Comparison of ENCODE assay signal across 1 cellular context in the genomic region with DNA sequence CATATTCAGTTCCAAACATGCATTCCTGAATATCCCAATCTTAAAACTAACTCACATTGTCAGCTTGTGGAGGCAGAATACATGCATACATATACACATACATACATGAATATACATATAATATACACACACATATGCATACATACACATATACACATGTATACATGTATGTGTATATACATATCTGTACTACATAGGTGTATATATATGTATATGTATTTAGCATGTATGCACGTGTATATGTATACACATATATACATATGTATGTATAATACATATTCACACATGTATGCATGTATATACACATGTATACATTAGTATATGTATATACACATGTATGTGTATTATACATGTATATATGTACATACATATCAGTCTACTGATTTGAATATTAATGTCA.
TF ChIP-seq lines count a peak whose summit lies in the region.

No MANE protein-coding gene starts in this region.

TF ChIP-seq in A549, 52 proteins besides CTCF, POLR2A, EP300 and RAD21 (continued from another document):
- TF ChIP-seq USF2 (IDR thresholded peaks at IDR 0.05) (no peak), ESRRA (IDR thresholded peaks at IDR 0.05; ENCODE audit: borderline replicate concordance, low read length) (no peak), HOXA7 (CRISPR knock-in tag; IDR thresholded peaks at IDR 0.05) (no peak), CBX2 (IDR thresholded peaks at IDR 0.05; ENCODE audit: borderline replicate concordance, low read depth) (no peak), HMGXB4 (CRISPR knock-in tag; IDR thresholded peaks at IDR 0.05; ENCODE audit: borderline replicate concordance) (no peak), CHD2 (IDR thresholded peaks at IDR 0.05; ENCODE audit: low read length, partially characterized antibody) (no peak), HOXB13 (CRISPR knock-in tag; IDR thresholded peaks at IDR 0.05; ENCODE audit: low read depth) (no peak), JUN (IDR thresholded peaks at IDR 0.05) (no peak), RNF2 (IDR thresholded peaks at IDR 0.05; ENCODE audit: borderline replicate concordance, low read depth) (no peak), KDM1A (IDR thresholded peaks at IDR 0.05; ENCODE audit: low read depth) (no peak)
